In genomic region chr2:126244937-126245336, GRCh38 we compare ENCODE assay signal across 8 cellular contexts.
DNase-seq lines count a peak whose midpoint lies in the region; ATAC-seq and TF ChIP-seq lines count a peak whose summit lies in the region.
"Had no signal": no experiment of that assay in that cellular context is flagged by ENCODE, and none has a peak within 500 bp of the region (broad histone marks: within the 10 kb centered on the region; RNA-seq: fewer than 3 reads in every experiment).

No MANE protein-coding gene starts in this region.

- H3K36me3 ChIP-seq in GM06990 (ENCODE audit: control insufficient read depth, insufficient read depth, low read length) = no peaks in the 10 kb centered on the region
- H3K36me3 ChIP-seq in H7 (replicated peaks; ENCODE audit: control insufficient read depth, insufficient read depth, low read length) = no peaks in the 10 kb centered on the region
- H3K36me3 ChIP-seq in OCI-LY7 (ENCODE audit: insufficient read depth, low read length) = no peaks in the 10 kb centered on the region
- H3K36me3 ChIP-seq in psoas muscle (ENCODE audit: insufficient read depth in 1 of 2, low read depth in 1 of 2) = no peaks in the 10 kb centered on the region

- H3K4me3 ChIP-seq in GM06990 (replicated peaks; ENCODE audit: low read depth, low read length) (no peak overlapping the region), H7 (ENCODE audit: insufficient read depth, low read depth, low read length) (no peak overlapping the region), OCI-LY7 (ENCODE audit: low read depth, low read length, poor library complexity, severe bottlenecking) (no peak overlapping the region), psoas muscle (no peak overlapping the region)

- no peak overlapping the region for H3K4me3 Mint-ChIP-seq in chondrocyte (ENCODE audit: unreplicated experiment)
- H3K4me3 Mint-ChIP-seq: stimulated activated naive CD8-positive, alpha-beta T cell treated with anti-CD3 and anti-CD28 coated beads, Interleukin-15, Interleukin-2, amounts not matched to agents 100 ng/mL and 50 ng/mL, for 24 hours had no signal

- POLR2A ChIA-PET in OCI-LY7 (lab: Charles Lee) = no interaction called here

- intact Hi-C loops in OCI-LY7 (cut with micrococcal nuclease; ENCODE audit: unreplicated experiment) = no loop called here
- intact Hi-C loops in psoas muscle (cut with DNase I) = loop anchor here in 1 of 2 donors (5.0 kb wide), 1 partner anchor 532 kb away; no protein-coding TSS in a partner anchor

- CTCF ChIA-PET in OCI-LY7 (lab: Charles Lee; ENCODE audit: unreplicated experiment) = no interaction called here

- H3K27ac ChIP-seq in OCI-LY7 (ENCODE audit: low read depth, low read length, poor library complexity, severe bottlenecking) (no peak overlapping the region), psoas muscle (no peak overlapping the region)

- BruUV-seq in OCI-LY7 (replicated peaks; lab: Mats Ljungman, UMichigan) = no TSS peak

- H4K20me1 ChIP-seq in OCI-LY7 (ENCODE audit: insufficient read depth, low read length) = no peaks in the 10 kb centered on the region

- peaks cover 25% of the 10 kb centered on the region for H3K27me3 Mint-ChIP-seq in chondrocyte (ENCODE audit: low read depth)
- H3K27me3 Mint-ChIP-seq: stimulated activated naive CD8-positive, alpha-beta T cell treated with anti-CD3 and anti-CD28 coated beads, Interleukin-15, Interleukin-2, amounts not matched to agents 100 ng/mL and 50 ng/mL, for 24 hours had no signal

- H3K27me3 ChIP-seq in GM06990 (replicated peaks; ENCODE audit: control insufficient read depth, insufficient read depth, low read length) (no peaks in the 10 kb centered on the region), H7 (ENCODE audit: control insufficient read depth, insufficient read depth, low read length) (no peaks in the 10 kb centered on the region), psoas muscle (ENCODE audit: insufficient read depth in 3 of 3, low read length in 2 of 3) (no peaks in the 10 kb centered on the region)

- no peak for ATAC-seq in psoas muscle
- ATAC-seq in HG02642 (IDR thresholded peaks at IDR 0.05; ENCODE audit: poor library complexity, unreplicated experiment) = no peak
- ATAC-seq in HG03196 (IDR thresholded peaks at IDR 0.05; ENCODE audit: unreplicated experiment) = no peak

- H3K4me1 ChIP-seq in OCI-LY7 (ENCODE audit: insufficient read depth, low read length, poor library complexity, severe bottlenecking) = no peaks in the 10 kb centered on the region
- H3K4me1 ChIP-seq in psoas muscle = no peaks in the 10 kb centered on the region

- no peaks in the 10 kb centered on the region for H3K9me3 Mint-ChIP-seq in chondrocyte (ENCODE audit: low read depth)
- H3K9me3 Mint-ChIP-seq: stimulated activated naive CD8-positive, alpha-beta T cell treated with anti-CD3 and anti-CD28 coated beads, Interleukin-15, Interleukin-2, amounts not matched to agents 100 ng/mL and 50 ng/mL, for 24 hours had no signal

- H3K79me2 ChIP-seq in OCI-LY7 (ENCODE audit: insufficient read depth, low read depth, low read length) = no peaks in the 10 kb centered on the region

- H3K36me3 Mint-ChIP-seq in chondrocyte (ENCODE audit: low read depth) = no peaks in the 10 kb centered on the region

- peak; percentile 63 for TF ChIP-seq CTCF in GM06990 (IDR thresholded peaks at IDR 0.05; ENCODE audit: insufficient read depth, low read length, poor library complexity, severe bottlenecking)
- peak; percentile 68 for TF ChIP-seq CTCF in OCI-LY7 (conservative IDR thresholded peaks at IDR 0.05; ENCODE audit: low read length)
- TF ChIP-seq CTCF in chondrocyte (IDR thresholded peaks at IDR 0.05) = peak; percentile 78
- TF ChIP-seq CTCF in psoas muscle (IDR thresholded peaks at IDR 0.05) = peak; percentile 31

- DNase-seq in GM06990 (ENCODE audit: extremely low read depth, insufficient read length) (no peak), H7 (peak; percentile 72), OCI-LY7 (ENCODE audit: low spot score) (peak; percentile 41), chondrocyte (ENCODE audit: low spot score) (no peak), psoas muscle (peak in 1 of 2 donors; percentile 19)

- no peak overlapping the region for H3K4me2 ChIP-seq in OCI-LY7 (ENCODE audit: low read length)

- H3K27ac Mint-ChIP-seq in chondrocyte (ENCODE audit: unreplicated experiment) = no peak overlapping the region
- H3K27ac Mint-ChIP-seq: stimulated activated naive CD8-positive, alpha-beta T cell treated with anti-CD3 and anti-CD28 coated beads, Interleukin-15, Interleukin-2, amounts not matched to agents 100 ng/mL and 50 ng/mL, for 24 hours had no signal

- no peaks in the 10 kb centered on the region for H3K9me2 ChIP-seq in OCI-LY7 (ENCODE audit: insufficient read depth, low read length)

- H3K9me3 ChIP-seq in OCI-LY7 (ENCODE audit: low read length) = no peaks in the 10 kb centered on the region
- H3K9me3 ChIP-seq in psoas muscle = no peaks in the 10 kb centered on the region

- 44 to 51% (median 49%) methylated on average over 3 of the region's 3 CpGs for WGBS in psoas muscle, 3 donors

- no peaks in the 10 kb centered on the region for H3K4me1 Mint-ChIP-seq in chondrocyte (ENCODE audit: low read depth)

- H2AFZ ChIP-seq in OCI-LY7 (ENCODE audit: low read length) = no peak overlapping the region

Comparison
In these comparisons a context has a peak if more than half of its experiments do, and no peak if none do; other contexts are left out.
1. DNase-seq: peak in H7 (single experiment) and OCI-LY7 (single experiment); none in GM06990 (single experiment) and chondrocyte (single experiment).
2. Peak in every context shown above with its lines, with median percentiles within 50 percentile points of each other: CTCF ChIP-seq.